ENCODE assay signal across 10 cellular contexts in genomic region chr11:65745049-65745448, GRCh38. TPM values are rescaled to one million over a fixed set of nuclear protein-coding genes. Genes with fewer than 3 reads are reported as not detected.
DNase-seq lines count a peak whose midpoint lies in the region; ATAC-seq and TF ChIP-seq lines count a peak whose summit lies in the region.
"Had no signal": no experiment of that assay in that cellular context is flagged by ENCODE, and none has a peak within 500 bp of the region (broad histone marks: within the 10 kb centered on the region; RNA-seq: fewer than 3 reads in every experiment).

No MANE protein-coding gene starts in this region.

- TF ChIP-seq CTCF in osteocyte (IDR thresholded peaks at IDR 0.05) (no peak), chondrocyte (IDR thresholded peaks at IDR 0.05) (no peak)

- no peak overlapping the region for H3K27ac Mint-ChIP-seq in osteocyte (ENCODE audit: unreplicated experiment)
- no peak overlapping the region for H3K27ac Mint-ChIP-seq in chondrocyte (ENCODE audit: unreplicated experiment)

- DNase-seq in NCI-H510A treated with DMSO at 0.1 percent for 48 hours (lab: John Stamatoyannopoulos, UW): peak; percentile 4
- no peak for DNase-seq in NCI-H510A (lab: John Stamatoyannopoulos, UW)
- DNase-seq in osteocyte (ENCODE audit: extremely low spot score, unreplicated experiment): peak; percentile 81
- DNase-seq in chondrocyte (ENCODE audit: low spot score): no peak
- DNase-seq in NCI-H2171 treated with DMSO at 0.1 percent for 48 hours (lab: John Stamatoyannopoulos, UW): no peak
- DNase-seq: 8988T, NCI-H2107 had no signal

- H3K4me3 Mint-ChIP-seq in osteocyte (ENCODE audit: unreplicated experiment) (no peak overlapping the region), chondrocyte (ENCODE audit: unreplicated experiment) (no peak overlapping the region)

- no peaks in the 10 kb centered on the region for H3K36me3 Mint-ChIP-seq in osteocyte (ENCODE audit: unreplicated experiment)
- H3K36me3 Mint-ChIP-seq in chondrocyte (ENCODE audit: low read depth): no peaks in the 10 kb centered on the region

- H3K9me3 Mint-ChIP-seq in osteocyte (ENCODE audit: unreplicated experiment): peaks cover 10% of the 10 kb centered on the region
- H3K9me3 Mint-ChIP-seq in chondrocyte (ENCODE audit: low read depth): peaks cover 7% of the 10 kb centered on the region

- peaks cover 7% of the 10 kb centered on the region for H3K4me1 Mint-ChIP-seq in osteocyte (ENCODE audit: unreplicated experiment)
- H3K4me1 Mint-ChIP-seq in chondrocyte (ENCODE audit: low read depth): peaks cover 3% of the 10 kb centered on the region

- H3K27me3 Mint-ChIP-seq in osteocyte (ENCODE audit: unreplicated experiment) (peaks cover 22% of the 10 kb centered on the region), chondrocyte (ENCODE audit: low read depth) (peaks cover 1% of the 10 kb centered on the region)

- ATAC-seq in SK-N-SH treated with all-trans-retinoic acid at 6 μM for 48 hours: peak; percentile 73
- ATAC-seq in HG02852 (IDR thresholded peaks at IDR 0.05; ENCODE audit: unreplicated experiment): no peak

TF ChIP-seq in SK-N-SH treated with all-trans-retinoic acid at 6 μM for 48 hours, 23 proteins besides CTCF, POLR2A, EP300 and RAD21:
- TF ChIP-seq ISL1 (CRISPR knock-in tag; IDR thresholded peaks at IDR 0.05) (no peak), ARNTL (CRISPR knock-in tag; IDR thresholded peaks at IDR 0.05; ENCODE audit: borderline replicate concordance, low read depth) (no peak), BACH2 (CRISPR knock-in tag; IDR thresholded peaks at IDR 0.05; ENCODE audit: borderline replicate concordance) (no peak), GLIS3 (CRISPR knock-in tag; IDR thresholded peaks at IDR 0.05) (no peak), ZC3H10 (CRISPR knock-in tag; IDR thresholded peaks at IDR 0.05) (no peak), TCF4 (CRISPR knock-in tag; IDR thresholded peaks at IDR 0.05; ENCODE audit: borderline replicate concordance) (no peak), POU6F1 (CRISPR knock-in tag; IDR thresholded peaks at IDR 0.05; ENCODE audit: borderline replicate concordance, low read depth) (no peak), PPARA (CRISPR knock-in tag; IDR thresholded peaks at IDR 0.05; ENCODE audit: borderline replicate concordance) (no peak), CSRNP3 (CRISPR knock-in tag; IDR thresholded peaks at IDR 0.05) (no peak), ZFP3 (CRISPR knock-in tag; IDR thresholded peaks at IDR 0.05) (no peak), ZNF70 (CRISPR knock-in tag; IDR thresholded peaks at IDR 0.05) (no peak), ESRRG (CRISPR knock-in tag; IDR thresholded peaks at IDR 0.05) (no peak), TOX (CRISPR knock-in tag; IDR thresholded peaks at IDR 0.05; ENCODE audit: borderline replicate concordance) (no peak)

RNA-seq across cellular contexts. Expression of gene RNASEH2C, which starts 24.5 kb away (rescaled TPM):
- total RNA-seq in osteocyte: 54.2 and 55.6 TPM in 2 replicates
- 39.3 to 56.9 TPM (median 42.7 TPM) in 3 replicates for total RNA-seq in chondrocyte

RNA-seq across cellular contexts. Expression of gene KAT5, which starts 33.0 kb away (rescaled TPM):
- total RNA-seq in osteocyte (60.4 and 66.5 TPM in 2 replicates), chondrocyte (39.9 to 53.6 TPM (median 43.2 TPM) in 3 replicates)

RNA-seq across cellular contexts. Expression of gene AP5B1, which starts 35.7 kb away (rescaled TPM):
- total RNA-seq in osteocyte (19.0 and 21.0 TPM in 2 replicates), chondrocyte (13.8 to 14.6 TPM (median 14.1 TPM) in 3 replicates)

RNA-seq across cellular contexts. Expression of gene OVOL1, which starts 41.8 kb away (rescaled TPM):
- total RNA-seq in osteocyte (not detected in 2 replicates), chondrocyte (0.12 TPM in 1 of 3 replicates, not detected in the others)
- total RNA-seq: M059J had no signal

Comparison
In these comparisons a context has a peak if more than half of its experiments do, and no peak if none do; other contexts are left out.
1. DNase-seq: peak in NCI-H510A treated with DMSO at 0.1 percent for 48 hours (single experiment) and osteocyte (single experiment); none in NCI-H510A (single experiment), chondrocyte (single experiment) and NCI-H2171 treated with DMSO at 0.1 percent for 48 hours (single experiment).